ENCODE assay signal across 9 cellular contexts in genomic region chr11:73676552-73676951, GRCh38. TPM values are rescaled to one million over a fixed set of nuclear protein-coding genes. Genes with fewer than 3 reads are reported as not detected.
A peak's percentile ranks its signal among the peaks of the same experiment; 100 is the strongest.
DNase-seq lines count a peak whose midpoint lies in the region; FAIRE-seq and TF ChIP-seq lines count a peak whose summit lies in the region.
"Not testable (repeated sequence)": the region's sequence is repeated elsewhere in the genome, so short reads cannot be mapped to it uniquely, and the experiment has no call there.
"Had no signal": no experiment of that assay in that cellular context is flagged by ENCODE, and none has a peak within 500 bp of the region (broad histone marks: within the 10 kb centered on the region; RNA-seq: fewer than 3 reads in every experiment).

No MANE protein-coding gene starts in this region.

- H3K27me3 Mint-ChIP-seq in H9 (ENCODE audit: low read depth); chondrocyte (ENCODE audit: low read depth); neural crest cell (ENCODE audit: low read depth); type B pancreatic cell: not testable (repeated sequence)

- not testable (repeated sequence) for H3K9me3 ChIP-seq in A673 (ENCODE audit: low read depth, low read length, poor library complexity, severe bottlenecking); H9 (ENCODE audit: control insufficient read depth, low read depth, low read length)

- not testable (repeated sequence) for H2BK120ac ChIP-seq in H9 (ENCODE audit: low read depth, low read length, poor library complexity, severe bottlenecking)

- not testable (repeated sequence) for H3K14ac ChIP-seq in H9 (ENCODE audit: insufficient read depth, low read length)

- CTCF ChIA-PET in A673 (lab: Charles Lee): interaction anchor here (0.8 kb wide), 1 partner anchor 15 kb away, joined by 3 read pairs; no protein-coding TSS in a partner anchor

- H4K8ac ChIP-seq in H9 (replicated peaks; ENCODE audit: insufficient read length, low read depth, low read length): not testable (repeated sequence)

- BruUV-seq in A673 (replicated peaks; lab: Mats Ljungman, UMichigan): not testable (repeated sequence)

- not testable (repeated sequence) for H3K36me3 ChIP-seq in A673 (ENCODE audit: insufficient read depth, low read length, poor library complexity, severe bottlenecking)

- H2BK5ac ChIP-seq in H9 (ENCODE audit: insufficient read length, low read length): not testable (repeated sequence)

- H3K36me3 Mint-ChIP-seq in H9 (ENCODE audit: insufficient read depth in 1 of 3, low read depth in 3 of 3) (peaks cover 3 to 27% (median 23%) of the 10 kb centered on the region in 3 experiments; a peak in 6 of 7 replicates), chondrocyte (ENCODE audit: low read depth) (peaks cover 23% of the 10 kb centered on the region), neural crest cell (ENCODE audit: low read depth) (peaks cover 17% of the 10 kb centered on the region), type B pancreatic cell (peaks cover 34% of the 10 kb centered on the region)

- POLR2A ChIA-PET in A673 (lab: Charles Lee; ENCODE audit: low non-redundant PET): not testable (repeated sequence)

- H2AFZ ChIP-seq in H9 (ENCODE audit: low read length): not testable (repeated sequence)

- intact Hi-C loops in A673 (cut with micrococcal nuclease; ENCODE audit: unreplicated experiment): not testable (repeated sequence)

- H4K91ac ChIP-seq in H9 (ENCODE audit: insufficient read length, low read depth, low read length): not testable (repeated sequence)

- not testable (repeated sequence) for H2AK5ac ChIP-seq in H9 (ENCODE audit: insufficient read length, low read length)

- not testable (repeated sequence) for H3K4ac ChIP-seq in H9 (ENCODE audit: low read depth, low read length)

- H3K23ac ChIP-seq in H9 (ENCODE audit: insufficient read length, low read depth, low read length): not testable (repeated sequence)

- H2BK20ac ChIP-seq in H9 (ENCODE audit: low read depth, low read length, poor library complexity, severe bottlenecking): not testable (repeated sequence)

- H4K20me1 ChIP-seq in H9 (ENCODE audit: control insufficient read depth, insufficient read depth, insufficient read length): not testable (repeated sequence)

- not testable (repeated sequence) for H3K23me2 ChIP-seq in H9 (ENCODE audit: insufficient read length, low read depth, low read length, poor library complexity, severe bottlenecking)

- TF ChIP-seq CTCF in A673 (conservative IDR thresholded peaks at IDR 0.05; ENCODE audit: low read depth, low read length) (peak; percentile 21; the same call in 1 of the 2 replicates), H9 (conservative IDR thresholded peaks at IDR 0.05) (peak; percentile 52), chondrocyte (IDR thresholded peaks at IDR 0.05) (peak; percentile 32), neural crest cell (conservative IDR thresholded peaks at IDR 0.05) (peak; percentile 28), type B pancreatic cell (conservative IDR thresholded peaks at IDR 0.05) (peak; percentile 48)
- not testable (repeated sequence) for TF ChIP-seq CTCF in LNCaP clone FGC (IDR thresholded peaks at IDR 0.05; ENCODE audit: control insufficient read depth, extremely low read depth, insufficient read depth)

- H3K79me2 ChIP-seq in H9 (ENCODE audit: insufficient read depth, low read length): not testable (repeated sequence)

- H3K79me1 ChIP-seq in H9 (ENCODE audit: insufficient read depth, low read depth, low read length, poor library complexity, severe bottlenecking): not testable (repeated sequence)

- H3K9me3 Mint-ChIP-seq in H9; chondrocyte (ENCODE audit: low read depth); neural crest cell; type B pancreatic cell: not testable (repeated sequence)

- FAIRE-seq in TTC549 (lab: Jason Lieb, UNC): peak; percentile 17
- peak; percentile 10 for FAIRE-seq in frontal cortex (lab: Jason Lieb, UNC)

- H4K5ac ChIP-seq in H9 (ENCODE audit: insufficient read length, low read depth, low read length): not testable (repeated sequence)

- H3K18ac ChIP-seq in H9 (ENCODE audit: insufficient read length, low read depth, low read length): not testable (repeated sequence)

- not testable (repeated sequence) for H3K56ac ChIP-seq in H9 (ENCODE audit: insufficient read length, low read depth, low read length)

- not testable (repeated sequence) for H3K4me2 ChIP-seq in H9 (ENCODE audit: insufficient read depth, insufficient read length, low read length)

- H3K4me3 Mint-ChIP-seq in H9; chondrocyte (ENCODE audit: unreplicated experiment); neural crest cell; type B pancreatic cell: not testable (repeated sequence)

- not testable (repeated sequence) for H2BK15ac ChIP-seq in H9 (ENCODE audit: low read depth, low read length)

- H3T11ph ChIP-seq in H9 (ENCODE audit: low read length): not testable (repeated sequence)

- not testable (repeated sequence) for H3K4me1 Mint-ChIP-seq in H9; chondrocyte (ENCODE audit: low read depth); neural crest cell; type B pancreatic cell (ENCODE audit: unreplicated experiment)

- WGBS in H9 (ENCODE audit: extremely low coverage, insufficient read length, low lambda C conversion rate): no CpG with 5 or more reads among the region's 5 CpGs

- H3K4me3 ChIP-seq in A673 (ENCODE audit: low read depth, low read length, poor library complexity, severe bottlenecking): not testable (repeated sequence)
- H3K4me3 ChIP-seq in LNCaP clone FGC (ENCODE audit: low read depth, low read length): peak overlapping the region; percentile 21

- not testable (repeated sequence) for H3K27me3 ChIP-seq in A673 (replicated peaks; ENCODE audit: insufficient read depth, low read depth, low read length, poor library complexity); H9 (ENCODE audit: insufficient read depth, low read length)

- H3K27ac ChIP-seq in A673 (ENCODE audit: low read depth, low read length, poor library complexity, severe bottlenecking); H9 (ENCODE audit: insufficient read length, low read depth, low read length): not testable (repeated sequence)

- not testable (repeated sequence) for DNase-seq in A673 (ENCODE audit: low spot score); H9; LNCaP clone FGC (ENCODE audit: low read depth); chondrocyte (ENCODE audit: low spot score); frontal cortex (ENCODE audit: low spot score in 2 of 2); neural crest cell (ENCODE audit: low read depth, low spot score); type B pancreatic cell (ENCODE audit: extremely low spot score, unreplicated experiment)

- not testable (repeated sequence) for H3K4me1 ChIP-seq in A673 (ENCODE audit: insufficient read depth, low read length, poor library complexity, severe bottlenecking); H9 (ENCODE audit: insufficient read depth, low read length)

- H3K9ac ChIP-seq in H9 (ENCODE audit: extremely low read depth, insufficient read length, low read length): not testable (repeated sequence)

- H3K27ac Mint-ChIP-seq in H9; chondrocyte (ENCODE audit: unreplicated experiment); neural crest cell (ENCODE audit: unreplicated experiment); type B pancreatic cell: not testable (repeated sequence)

- not testable (repeated sequence) for H2BK12ac ChIP-seq in H9 (ENCODE audit: insufficient read length, low read depth, low read length)

RNA-seq across cellular contexts. Expression of gene PLEKHB1, which starts 30.2 kb away (rescaled TPM):
- total RNA-seq in A673 (2021) (0.15 TPM in 1 of 2 replicates, not detected in the other), H9 (2021) (34.0 and 37.1 TPM in 2 replicates), chondrocyte (2.0 to 2.9 TPM in 2 of 3 replicates, not detected in the other), frontal cortex (5.3 TPM), neural crest cell (42.6 and 42.7 TPM in 2 replicates), type B pancreatic cell (ENCODE audit: low replicate concordance) (15.7 and 16.5 TPM in 2 replicates)
- total RNA-seq: GM23248 had no signal
